ENCODE assay signal across 8 cellular contexts in genomic region chr13:41019578-41020347, GRCh38. TPM values are rescaled to one million over a fixed set of nuclear protein-coding genes. Genes with fewer than 3 reads are reported as not detected.
A peak's percentile ranks its signal among the peaks of the same experiment; 100 is the strongest.
DNase-seq lines count a peak whose midpoint lies in the region; ATAC-seq and TF ChIP-seq lines count a peak whose summit lies in the region.

No MANE protein-coding gene starts in this region.

- no peaks in the 10 kb centered on the region for H3K27me3 Mint-ChIP-seq in CD8-positive, alpha-beta T cell (ENCODE audit: low read depth)

- CTCF ChIA-PET in CD8-positive, alpha-beta T cell (lab: Charles Lee): interaction anchor here (0.8 to 2.8 kb wide), 8 partner anchors 10 to 53 kb away, joined by 3 to 19 read pairs (median 4); no protein-coding TSS in a partner anchor
- CTCF ChIA-PET in mammary epithelial cell (lab: Charles Lee; ENCODE audit: low non-redundant PET): no interaction called here

- POLR2A ChIA-PET in CD8-positive, alpha-beta T cell (lab: Charles Lee): interaction anchor here (0.5 to 4.9 kb wide), 15 partner anchors 8 to 98 kb away, joined by 3 to 45 read pairs (median 5); partner anchors contain the start of gene WBP4

- H3K4me2 ChIP-seq in mammary epithelial cell (ENCODE audit: insufficient read depth, low read depth, low read length): peak overlapping the region; percentile 87

- H3K36me3 ChIP-seq in CD8-positive, alpha-beta T cell (ENCODE audit: insufficient read depth, low read length): no peaks in the 10 kb centered on the region
- no peaks in the 10 kb centered on the region for H3K36me3 ChIP-seq in mammary epithelial cell (ENCODE audit: insufficient read depth, low read length)
- no peaks in the 10 kb centered on the region for H3K36me3 ChIP-seq in muscle layer of duodenum (ENCODE audit: control insufficient read depth in 1 of 2, insufficient read depth in 2 of 2, low read length in 2 of 2)
- no peaks in the 10 kb centered on the region for H3K36me3 ChIP-seq in testis (ENCODE audit: low read depth, missing control alignments)
- no peaks in the 10 kb centered on the region for H3K36me3 ChIP-seq in uterus

- in situ Hi-C loops in mammary epithelial cell (cut with MboI; ENCODE audit: low sequenced_read_pairs in 2 of 2): no loop called here

- peak overlapping the region; percentile 46 for H3K9ac ChIP-seq in mammary epithelial cell (ENCODE audit: insufficient read depth, low read length)

- TF ChIP-seq CTCF in CD8-positive, alpha-beta T cell (IDR thresholded peaks at IDR 0.05): no peak
- TF ChIP-seq CTCF in mammary epithelial cell (conservative IDR thresholded peaks at IDR 0.05 in 1 of 2, IDR thresholded peaks at IDR 0.05 in 1 of 2; ENCODE audit: extremely low read depth in 1 of 2, insufficient read depth in 1 of 2, low read depth in 1 of 2, low read length in 2 of 2) (no peak), testis (IDR thresholded peaks at IDR 0.05) (no peak), uterus (IDR thresholded peaks at IDR 0.05) (no peak)

- TF ChIP-seq POLR2A in testis (IDR thresholded peaks at IDR 0.05) (no peak), uterus (IDR thresholded peaks at IDR 0.05) (no peak)

- peak overlapping the region; percentile 97 for H3K27ac Mint-ChIP-seq in CD8-positive, alpha-beta T cell

- dilution Hi-C loops in mammary epithelial cell (cut with HindIII; ENCODE audit: low sequenced_read_pairs): no loop called here

- no peaks in the 10 kb centered on the region for H3K9me3 Mint-ChIP-seq in CD8-positive, alpha-beta T cell

- H3K27me3 ChIP-seq in CD8-positive, alpha-beta T cell (ENCODE audit: insufficient read depth, low read length): no peaks in the 10 kb centered on the region
- H3K27me3 ChIP-seq in mammary epithelial cell (ENCODE audit: insufficient read depth, low read length) (no peaks in the 10 kb centered on the region), muscle layer of duodenum (ENCODE audit: low read depth, low read length) (no peaks in the 10 kb centered on the region), testis (no peaks in the 10 kb centered on the region), uterus (no peaks in the 10 kb centered on the region)

- intact Hi-C loops in CD8-positive, alpha-beta T cell (cut with DNase I, micrococcal nuclease): loop anchor here (1.0 to 2.0 kb wide), 6 partner anchors 15 to 98 kb away; no protein-coding TSS in a partner anchor
- intact Hi-C loops in mammary epithelial cell (cut with micrococcal nuclease) (loop anchor here (1.0 to 5.0 kb wide), 3 partner anchors 25 to 97 kb away; no protein-coding TSS in a partner anchor), testis (cut with DNase I; ENCODE audit: low total_unique reads) (no loop called here), uterus (cut with DNase I; ENCODE audit: low total_unique reads) (no loop called here)

- no peak overlapping the region for H3K4me3 ChIP-seq in CD8-positive, alpha-beta T cell (ENCODE audit: low read depth, low read length)
- H3K4me3 ChIP-seq in mammary epithelial cell (replicated peaks in 1 of 3; ENCODE audit: insufficient read depth in 1 of 3, low read depth in 2 of 3, low read length in 3 of 3): peak overlapping the region in 2 of 3 experiments; percentile 72 to 73
- no peak overlapping the region for H3K4me3 ChIP-seq in muscle layer of duodenum (ENCODE audit: low read depth in 1 of 2, low read length in 2 of 2)
- H3K4me3 ChIP-seq in testis: no peak overlapping the region
- no peak overlapping the region for H3K4me3 ChIP-seq in uterus

- 92% methylated on average over 2 of the region's 2 CpGs for WGBS in mammary epithelial cell (ENCODE audit: low coverage, missing lambda C conversion rate)
- WGBS in testis, 2 donors: 63 to 71% methylated on average over 2 of the region's 2 CpGs

- ATAC-seq in CD8-positive, alpha-beta T cell: no peak
- ATAC-seq in HG03175 (IDR thresholded peaks at IDR 0.05; ENCODE audit: unreplicated experiment) (peak; percentile 52), GM21360 (IDR thresholded peaks at IDR 0.05; ENCODE audit: unreplicated experiment) (no peak)

- H3K4me1 Mint-ChIP-seq in CD8-positive, alpha-beta T cell (ENCODE audit: low read depth): peaks cover 45% of the 10 kb centered on the region

- H3K9me3 ChIP-seq in CD8-positive, alpha-beta T cell (ENCODE audit: low read length): no peaks in the 10 kb centered on the region
- H3K9me3 ChIP-seq in mammary epithelial cell (replicated peaks; ENCODE audit: insufficient read depth, low read length): no peaks in the 10 kb centered on the region
- H3K9me3 ChIP-seq in muscle layer of duodenum (ENCODE audit: control insufficient read depth in 1 of 2, low read length in 2 of 2): no peaks in the 10 kb centered on the region
- H3K9me3 ChIP-seq in testis: no peaks in the 10 kb centered on the region
- H3K9me3 ChIP-seq in uterus: no peaks in the 10 kb centered on the region

- H3K27ac ChIP-seq in CD8-positive, alpha-beta T cell (ENCODE audit: low read depth, low read length): no peak overlapping the region
- peak overlapping the region; percentile 100 for H3K27ac ChIP-seq in mammary epithelial cell (ENCODE audit: insufficient read depth, low read depth, low read length)
- H3K27ac ChIP-seq in muscle layer of duodenum (ENCODE audit: low read length): peak overlapping the region; percentile 7
- H3K27ac ChIP-seq in testis: peak overlapping the region in 1 of 2 donors; percentile 71
- H3K27ac ChIP-seq in uterus: peak overlapping the region in 1 of 2 donors; percentile 74

- peaks cover 90% of the 10 kb centered on the region for H3K79me2 ChIP-seq in mammary epithelial cell (ENCODE audit: insufficient read depth, low read length)

- peaks cover 21% of the 10 kb centered on the region for H3K4me1 ChIP-seq in CD8-positive, alpha-beta T cell (ENCODE audit: insufficient read depth, low read length)
- peaks cover 12% of the 10 kb centered on the region for H3K4me1 ChIP-seq in mammary epithelial cell (ENCODE audit: insufficient read depth, low read length)
- peaks cover 4 to 20% of the 10 kb centered on the region in 2 donors for H3K4me1 ChIP-seq in muscle layer of duodenum (ENCODE audit: control insufficient read depth in 1 of 2, insufficient read depth in 2 of 2, low read length in 2 of 2)
- peaks cover 7% of the 10 kb centered on the region for H3K4me1 ChIP-seq in testis
- H3K4me1 ChIP-seq in uterus: no peaks in the 10 kb centered on the region

- no TSS peak for BruUV-seq in mammary epithelial cell (replicated peaks; lab: Mats Ljungman, UMichigan)

- H4K20me1 ChIP-seq in mammary epithelial cell (ENCODE audit: insufficient read depth, low read length): no peaks in the 10 kb centered on the region

- DNase-seq in CD8-positive, alpha-beta T cell: no peak
- DNase-seq in mammary epithelial cell (no peak), testis (no peak), uterus (no peak)
- DNase-seq in stimulated activated CD4-positive, alpha-beta T cell treated with anti-CD3 and anti-CD28 coated beads, Interleukin-2, amount 100 ng/mL, for 24 hours: no peak

- no peak overlapping the region for H3K4me3 Mint-ChIP-seq in CD8-positive, alpha-beta T cell

- H3K36me3 Mint-ChIP-seq in CD8-positive, alpha-beta T cell: peaks cover 8% of the 10 kb centered on the region

- no peak overlapping the region for H2AFZ ChIP-seq in mammary epithelial cell (ENCODE audit: low read depth, low read length)

RNA-seq across cellular contexts. Expression of gene ELF1, which starts 0.6 kb away (rescaled TPM):
- 100 to 1,000 TPM; 308 to 313 TPM for total RNA-seq in CD8-positive, alpha-beta T cell
- 10 to 100 TPM; 48.0 to 66.3 TPM for total RNA-seq in mammary epithelial cell
- polyA plus RNA-seq in mammary epithelial cell: 32.6 TPM
- polyA minus RNA-seq in mammary epithelial cell: 51.3 TPM
- 10 to 100 TPM; 54.8 to 67.5 TPM for total RNA-seq in testis
- 32.8 TPM for polyA plus RNA-seq in testis (ENCODE audit: insufficient read depth, low read depth, low replicate concordance)
- 10 to 100 TPM; 61.5 to 96.1 (median 74.1) TPM for total RNA-seq in uterus

RNA-seq across cellular contexts. Expression of gene WBP4, which starts 41.5 kb away (rescaled TPM):
- total RNA-seq in CD8-positive, alpha-beta T cell: 1 to 10 TPM; 6.1 to 7.2 TPM
- total RNA-seq in mammary epithelial cell (10 to 100 TPM in 1 of 2 donors, 1 to 10 TPM in 1; 5.0 to 12.4 TPM), testis (10 to 100 TPM; 17.9 to 19.8 TPM), uterus (10 to 100 TPM in 3 of 4 donors, 1 to 10 TPM in 1; 8.8 to 16.2 (median 14.2) TPM)
- polyA plus RNA-seq in mammary epithelial cell (5.2 TPM), testis (ENCODE audit: insufficient read depth, low read depth, low replicate concordance) (7.0 TPM)
- 0.98 TPM for polyA minus RNA-seq in mammary epithelial cell

Comparison
In these comparisons a context has a peak if more than half of its experiments do, and no peak if none do; other contexts are left out.
1. H3K4me3 ChIP-seq: peak in mammary epithelial cell (2 of 3); none in CD8-positive, alpha-beta T cell (single experiment), muscle layer of duodenum (0 of 2), testis (0 of 2) and uterus (0 of 2).
2. intact Hi-C loops: an anchor here in CD8-positive, alpha-beta T cell (1.0 to 2.0 kb wide) and mammary epithelial cell (1.0 to 5.0 kb wide); none called in testis and uterus.